Comparison of ENCODE assay signal across 2 cellular contexts in genomic region chr20:62027116-62027515, GRCh38.
A peak's percentile ranks its signal among the peaks of the same experiment; 100 is the strongest.
TF ChIP-seq lines count a peak whose summit lies in the region.

No MANE protein-coding gene starts in this region.

TF ChIP-seq in liver, 16 proteins besides CTCF, POLR2A, EP300 and RAD21:
- TF ChIP-seq EGR1 (IDR thresholded peaks at IDR 0.05; ENCODE audit: low read depth in 2 of 2) (no peak), NR2F2 (IDR thresholded peaks at IDR 0.05) (no peak), ATF3 (IDR thresholded peaks at IDR 0.05) (no peak), MAX (IDR thresholded peaks at IDR 0.05) (no peak), GABPA (IDR thresholded peaks at IDR 0.05 in 1 of 2, conservative IDR thresholded peaks at IDR 0.05 in 1 of 2) (no peak), FOXA2 (IDR thresholded peaks at IDR 0.05) (no peak), HNF4A (conservative IDR thresholded peaks at IDR 0.05) (peak; percentile 58 to 66), HNF4G (IDR thresholded peaks at IDR 0.05) (peak; percentile 8), REST (IDR thresholded peaks at IDR 0.05) (no peak), RXRA (IDR thresholded peaks at IDR 0.05) (peak; percentile 8 to 26), FOXA1 (IDR thresholded peaks at IDR 0.05) (no peak), ZBTB33 (IDR thresholded peaks at IDR 0.05) (no peak), TAF1 (conservative IDR thresholded peaks at IDR 0.05) (no peak), JUND (IDR thresholded peaks at IDR 0.05) (no peak), YY1 (IDR thresholded peaks at IDR 0.05) (no peak), SP1 (IDR thresholded peaks at IDR 0.05) (peak; percentile 26)

TF ChIP-seq in HepG2, 621 proteins besides CTCF, POLR2A, EP300 and RAD21:
- TF ChIP-seq ZNF367 (CRISPR knock-in tag; IDR thresholded peaks at IDR 0.05; ENCODE audit: borderline replicate concordance) (no peak), ZFP41 (CRISPR knock-in tag; IDR thresholded peaks at IDR 0.05; ENCODE audit: borderline replicate concordance) (no peak), SMAD9 (CRISPR knock-in tag; IDR thresholded peaks at IDR 0.05) (no peak), DBP (CRISPR knock-in tag; IDR thresholded peaks at IDR 0.05; ENCODE audit: not compliant biosample characterization) (no peak), NRL (CRISPR knock-in tag; IDR thresholded peaks at IDR 0.05; ENCODE audit: borderline replicate concordance) (no peak), ZNF333 (CRISPR knock-in tag; IDR thresholded peaks at IDR 0.05; ENCODE audit: borderline replicate concordance) (no peak), CBFB (CRISPR knock-in tag; IDR thresholded peaks at IDR 0.05) (no peak), ZNF75D (CRISPR knock-in tag; IDR thresholded peaks at IDR 0.05; ENCODE audit: borderline replicate concordance) (no peak), TBX3 (IDR thresholded peaks at IDR 0.05; ENCODE audit: borderline replicate concordance) (no peak), SP5 (CRISPR knock-in tag; IDR thresholded peaks at IDR 0.05; ENCODE audit: borderline replicate concordance, low read depth) (no peak), ZBTB34 (CRISPR knock-in tag; IDR thresholded peaks at IDR 0.05) (no peak)
